In genomic region chr6:4668271-4669179, GRCh38 we compare ENCODE assay signal across 1 cellular context.
TF ChIP-seq lines count a peak whose summit lies in the region.

No MANE protein-coding gene starts in this region.

TF ChIP-seq in GM23338, 12 proteins besides CTCF, POLR2A, EP300 and RAD21 (continued from another document):
- TF ChIP-seq POLR2AphosphoS5 (IDR thresholded peaks at IDR 0.05; ENCODE audit: low read depth), result no peak
- no peak for TF ChIP-seq ZNF462 (CRISPR knock-in tag; IDR thresholded peaks at IDR 0.05)
- TF ChIP-seq ETS1 (IDR thresholded peaks at IDR 0.05), result no peak
- TF ChIP-seq ZNF114 (CRISPR knock-in tag; IDR thresholded peaks at IDR 0.05), result no peak
- TF ChIP-seq CREB1 (CRISPR knock-in tag; IDR thresholded peaks at IDR 0.05; ENCODE audit: low read depth), result no peak
